In the genomic region with DNA sequence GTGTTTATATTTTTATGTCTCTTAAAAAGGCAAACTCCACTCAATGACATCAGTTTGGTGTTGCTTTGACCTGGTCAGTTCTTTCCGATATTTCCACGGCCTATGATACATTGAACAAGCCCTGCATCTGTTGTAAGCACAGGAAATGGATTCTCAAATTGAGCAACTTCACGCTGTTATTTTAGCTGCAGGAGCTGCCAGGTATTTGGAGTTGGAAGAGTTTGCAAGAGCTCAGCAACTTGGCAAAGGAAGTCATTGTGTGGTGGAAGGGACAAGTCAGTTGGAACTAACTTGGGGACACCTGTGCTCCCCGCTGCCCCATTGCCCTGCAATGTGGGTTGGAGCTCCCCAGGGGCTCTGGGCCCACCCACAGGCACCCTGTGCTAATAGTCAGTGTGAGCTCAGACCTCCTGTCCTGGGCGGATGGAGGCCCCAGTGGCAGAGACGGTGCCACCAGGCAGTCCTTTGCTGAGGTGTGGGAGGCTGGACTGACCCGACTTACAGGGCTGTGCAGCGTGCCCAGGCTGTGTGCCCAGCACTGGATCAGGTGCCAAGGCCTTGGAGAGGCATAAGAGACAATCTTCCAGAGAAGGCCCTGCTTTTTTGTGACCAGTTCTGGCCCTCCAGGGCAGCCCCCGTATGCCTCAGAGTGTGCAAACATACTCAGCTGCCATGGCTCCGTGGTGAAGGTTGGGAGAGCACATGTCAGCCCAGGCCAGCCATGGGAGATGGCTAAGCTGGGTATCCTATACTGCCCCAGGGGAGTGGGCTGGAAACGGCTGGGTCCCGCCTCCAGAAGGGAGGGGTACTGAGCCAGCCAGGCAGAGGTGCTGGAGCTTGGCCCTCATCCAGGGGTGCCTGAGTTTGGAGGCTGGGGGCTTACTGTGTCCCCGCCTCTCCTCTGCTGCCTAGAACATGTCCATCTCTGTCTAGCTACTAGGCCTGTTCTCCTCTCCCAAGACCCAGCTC, we compare ENCODE assay signal across 1 cellular context.
TF ChIP-seq lines count a peak whose summit lies in the region.

No MANE protein-coding gene starts in this region.

TF ChIP-seq in WTC11, 78 proteins besides CTCF, POLR2A, EP300 and RAD21 (continued from another document):
- TF ChIP-seq, protein P1, sequence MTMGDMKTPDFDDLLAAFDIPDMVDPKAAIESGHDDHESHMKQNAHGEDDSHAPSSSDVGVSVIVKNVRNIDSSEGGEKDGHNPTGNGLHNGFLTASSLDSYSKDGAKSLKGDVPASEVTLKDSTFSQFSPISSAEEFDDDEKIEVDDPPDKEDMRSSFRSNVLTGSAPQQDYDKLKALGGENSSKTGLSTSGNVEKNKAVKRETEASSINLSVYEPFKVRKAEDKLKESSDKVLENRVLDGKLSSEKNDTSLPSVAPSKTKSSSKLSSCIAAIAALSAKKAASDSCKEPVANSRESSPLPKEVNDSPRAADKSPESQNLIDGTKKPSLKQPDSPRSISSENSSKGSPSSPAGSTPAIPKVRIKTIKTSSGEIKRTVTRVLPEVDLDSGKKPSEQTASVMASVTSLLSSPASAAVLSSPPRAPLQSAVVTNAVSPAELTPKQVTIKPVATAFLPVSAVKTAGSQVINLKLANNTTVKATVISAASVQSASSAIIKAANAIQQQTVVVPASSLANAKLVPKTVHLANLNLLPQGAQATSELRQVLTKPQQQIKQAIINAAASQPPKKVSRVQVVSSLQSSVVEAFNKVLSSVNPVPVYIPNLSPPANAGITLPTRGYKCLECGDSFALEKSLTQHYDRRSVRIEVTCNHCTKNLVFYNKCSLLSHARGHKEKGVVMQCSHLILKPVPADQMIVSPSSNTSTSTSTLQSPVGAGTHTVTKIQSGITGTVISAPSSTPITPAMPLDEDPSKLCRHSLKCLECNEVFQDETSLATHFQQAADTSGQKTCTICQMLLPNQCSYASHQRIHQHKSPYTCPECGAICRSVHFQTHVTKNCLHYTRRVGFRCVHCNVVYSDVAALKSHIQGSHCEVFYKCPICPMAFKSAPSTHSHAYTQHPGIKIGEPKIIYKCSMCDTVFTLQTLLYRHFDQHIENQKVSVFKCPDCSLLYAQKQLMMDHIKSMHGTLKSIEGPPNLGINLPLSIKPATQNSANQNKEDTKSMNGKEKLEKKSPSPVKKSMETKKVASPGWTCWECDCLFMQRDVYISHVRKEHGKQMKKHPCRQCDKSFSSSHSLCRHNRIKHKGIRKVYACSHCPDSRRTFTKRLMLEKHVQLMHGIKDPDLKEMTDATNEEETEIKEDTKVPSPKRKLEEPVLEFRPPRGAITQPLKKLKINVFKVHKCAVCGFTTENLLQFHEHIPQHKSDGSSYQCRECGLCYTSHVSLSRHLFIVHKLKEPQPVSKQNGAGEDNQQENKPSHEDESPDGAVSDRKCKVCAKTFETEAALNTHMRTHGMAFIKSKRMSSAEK (CRISPR knock-in tag; IDR thresholded peaks at IDR 0.05; ENCODE audit: borderline replicate concordance), result no peak
- TF ChIP-seq, protein P2, sequence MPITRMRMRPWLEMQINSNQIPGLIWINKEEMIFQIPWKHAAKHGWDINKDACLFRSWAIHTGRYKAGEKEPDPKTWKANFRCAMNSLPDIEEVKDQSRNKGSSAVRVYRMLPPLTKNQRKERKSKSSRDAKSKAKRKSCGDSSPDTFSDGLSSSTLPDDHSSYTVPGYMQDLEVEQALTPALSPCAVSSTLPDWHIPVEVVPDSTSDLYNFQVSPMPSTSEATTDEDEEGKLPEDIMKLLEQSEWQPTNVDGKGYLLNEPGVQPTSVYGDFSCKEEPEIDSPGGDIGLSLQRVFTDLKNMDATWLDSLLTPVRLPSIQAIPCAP (CRISPR knock-in tag; IDR thresholded peaks at IDR 0.05), result no peak
- TF ChIP-seq, protein P3, sequence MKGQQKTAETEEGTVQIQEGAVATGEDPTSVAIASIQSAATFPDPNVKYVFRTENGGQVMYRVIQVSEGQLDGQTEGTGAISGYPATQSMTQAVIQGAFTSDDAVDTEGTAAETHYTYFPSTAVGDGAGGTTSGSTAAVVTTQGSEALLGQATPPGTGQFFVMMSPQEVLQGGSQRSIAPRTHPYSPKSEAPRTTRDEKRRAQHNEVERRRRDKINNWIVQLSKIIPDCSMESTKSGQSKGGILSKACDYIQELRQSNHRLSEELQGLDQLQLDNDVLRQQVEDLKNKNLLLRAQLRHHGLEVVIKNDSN (CRISPR knock-in tag; IDR thresholded peaks at IDR 0.05), result no peak
- TF ChIP-seq ESRRA (CRISPR knock-in tag; IDR thresholded peaks at IDR 0.05; ENCODE audit: borderline replicate concordance), result no peak
- TF ChIP-seq NFATC4 (CRISPR knock-in tag; IDR thresholded peaks at IDR 0.05), result no peak
- TF ChIP-seq, protein P4, sequence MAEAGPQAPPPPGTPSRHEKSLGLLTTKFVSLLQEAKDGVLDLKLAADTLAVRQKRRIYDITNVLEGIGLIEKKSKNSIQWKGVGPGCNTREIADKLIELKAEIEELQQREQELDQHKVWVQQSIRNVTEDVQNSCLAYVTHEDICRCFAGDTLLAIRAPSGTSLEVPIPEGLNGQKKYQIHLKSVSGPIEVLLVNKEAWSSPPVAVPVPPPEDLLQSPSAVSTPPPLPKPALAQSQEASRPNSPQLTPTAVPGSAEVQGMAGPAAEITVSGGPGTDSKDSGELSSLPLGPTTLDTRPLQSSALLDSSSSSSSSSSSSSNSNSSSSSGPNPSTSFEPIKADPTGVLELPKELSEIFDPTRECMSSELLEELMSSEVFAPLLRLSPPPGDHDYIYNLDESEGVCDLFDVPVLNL (CRISPR knock-in tag; IDR thresholded peaks at IDR 0.05; ENCODE audit: borderline replicate concordance, low read depth), result no peak
- TF ChIP-seq FOXK1 (CRISPR knock-in tag; IDR thresholded peaks at IDR 0.05), result no peak
- no peak for TF ChIP-seq ZNF232 (CRISPR knock-in tag; IDR thresholded peaks at IDR 0.05)
- TF ChIP-seq FOXP4 (CRISPR knock-in tag; IDR thresholded peaks at IDR 0.05), result no peak
- TF ChIP-seq, protein P5, sequence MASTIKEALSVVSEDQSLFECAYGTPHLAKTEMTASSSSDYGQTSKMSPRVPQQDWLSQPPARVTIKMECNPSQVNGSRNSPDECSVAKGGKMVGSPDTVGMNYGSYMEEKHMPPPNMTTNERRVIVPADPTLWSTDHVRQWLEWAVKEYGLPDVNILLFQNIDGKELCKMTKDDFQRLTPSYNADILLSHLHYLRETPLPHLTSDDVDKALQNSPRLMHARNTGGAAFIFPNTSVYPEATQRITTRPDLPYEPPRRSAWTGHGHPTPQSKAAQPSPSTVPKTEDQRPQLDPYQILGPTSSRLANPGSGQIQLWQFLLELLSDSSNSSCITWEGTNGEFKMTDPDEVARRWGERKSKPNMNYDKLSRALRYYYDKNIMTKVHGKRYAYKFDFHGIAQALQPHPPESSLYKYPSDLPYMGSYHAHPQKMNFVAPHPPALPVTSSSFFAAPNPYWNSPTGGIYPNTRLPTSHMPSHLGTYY (CRISPR knock-in tag; IDR thresholded peaks at IDR 0.05), result no peak
- TF ChIP-seq, protein P6, sequence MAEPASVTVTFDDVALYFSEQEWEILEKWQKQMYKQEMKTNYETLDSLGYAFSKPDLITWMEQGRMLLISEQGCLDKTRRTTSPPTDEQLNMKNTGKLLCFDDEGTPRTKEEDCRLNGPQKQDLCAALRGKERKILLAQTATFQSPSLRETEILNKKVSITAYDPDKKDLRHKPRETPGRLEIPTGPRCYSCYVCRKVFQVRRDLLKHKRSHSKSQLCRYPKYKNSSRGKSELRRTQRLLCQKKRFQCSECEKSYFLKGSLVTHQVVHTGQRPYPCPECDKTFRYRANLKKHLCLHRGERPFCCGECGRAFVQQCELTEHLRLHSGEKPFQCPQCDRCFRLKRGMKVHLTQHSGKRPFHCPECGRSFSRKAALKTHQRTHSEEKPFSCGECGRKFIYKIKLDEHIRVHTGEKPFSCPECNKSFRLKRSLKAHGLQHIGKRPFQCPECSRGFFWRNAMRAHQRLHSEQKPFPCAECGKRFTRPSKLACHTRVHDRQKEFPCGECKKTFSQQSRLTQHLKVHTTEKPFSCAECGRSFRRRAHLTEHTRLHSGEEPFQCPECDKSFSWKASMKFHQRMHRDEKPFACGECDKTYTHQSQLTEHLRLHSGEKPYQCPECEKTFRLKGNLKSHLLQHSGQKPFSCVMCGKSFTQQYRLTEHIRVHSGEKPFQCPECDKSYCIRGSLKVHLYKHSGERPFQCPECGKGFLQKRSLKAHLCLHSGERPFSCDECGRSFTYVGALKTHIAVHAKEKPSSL (CRISPR knock-in tag; conservative IDR thresholded peaks at IDR 0.05), result no peak
- no peak for TF ChIP-seq ELF4 (CRISPR knock-in tag; IDR thresholded peaks at IDR 0.05; ENCODE audit: low read depth)
- TF ChIP-seq GTF2I (CRISPR knock-in tag; conservative IDR thresholded peaks at IDR 0.05), result no peak
- TF ChIP-seq ZBTB43 (CRISPR knock-in tag; IDR thresholded peaks at IDR 0.05), result no peak
- TF ChIP-seq SMAD3 (CRISPR knock-in tag; IDR thresholded peaks at IDR 0.05; ENCODE audit: borderline replicate concordance), result no peak
TF ChIP-seq in WTC11: peak in this region for 0.
